8 cellular contexts compared by ENCODE assay signal in genomic region chr2:207143474-207144190, GRCh38. TPM values are rescaled to one million over a fixed set of nuclear protein-coding genes. Genes with fewer than 3 reads are reported as not detected.
DNase-seq lines count a peak whose midpoint lies in the region; ATAC-seq and TF ChIP-seq lines count a peak whose summit lies in the region.

No MANE protein-coding gene starts in this region.

- ATAC-seq in GM21447 (IDR thresholded peaks at IDR 0.05; ENCODE audit: unreplicated experiment), result peak; percentile 63
- ATAC-seq in effector memory CD8-positive, alpha-beta T cell (replicated peaks), result peak; percentile 69

- peak overlapping the region; percentile 47 for H2AFZ ChIP-seq in MM.1S (ENCODE audit: low read length)

- H3K9me3 Mint-ChIP-seq in effector memory CD8-positive, alpha-beta T cell, result no peaks in the 10 kb centered on the region

- H3K9me2 ChIP-seq in MM.1S (replicated peaks; ENCODE audit: insufficient read depth, low read length), result no peaks in the 10 kb centered on the region

- CTCF ChIA-PET in AG04450 (lab: Charles Lee), result interaction anchor here (2.1 kb wide), 1 partner anchor 330 kb away, joined by 11 read pairs; no protein-coding TSS in a partner anchor

- H3K27ac ChIP-seq in AG04450 (ENCODE audit: low read depth, low read length), result peak overlapping the region; percentile 25
- H3K27ac ChIP-seq in MM.1S (ENCODE audit: low read length), result peak overlapping the region; percentile 94
- peak overlapping the region; percentile 73 to 79 for H3K27ac ChIP-seq in mucosa of rectum (ENCODE audit: low read depth in 2 of 2, low read length in 2 of 2)
- peak overlapping the region; percentile 96 for H3K27ac ChIP-seq in subcutaneous abdominal adipose tissue (ENCODE audit: low read depth, low read length)
- H3K27ac ChIP-seq in SJCRH30, result no peak overlapping the region

- H3K27me3 ChIP-seq in AG04450 (ENCODE audit: control insufficient read depth, insufficient read depth, low read length) (no peaks in the 10 kb centered on the region), MM.1S (replicated peaks; ENCODE audit: insufficient read depth, low read length) (no peaks in the 10 kb centered on the region), mucosa of rectum (ENCODE audit: control insufficient read depth in 2 of 2, insufficient read depth in 2 of 2, low read length in 2 of 2) (no peaks in the 10 kb centered on the region), subcutaneous abdominal adipose tissue (ENCODE audit: control insufficient read depth in 5 of 5, insufficient read depth in 4 of 5, low read length in 5 of 5) (no peaks in the 10 kb centered on the region), SJCRH30 (no peaks in the 10 kb centered on the region)

- H3K27me3 Mint-ChIP-seq in effector memory CD8-positive, alpha-beta T cell, result peaks cover 0 to 4% of the 10 kb centered on the region in 2 donors

- H3K4me1 ChIP-seq in MM.1S (ENCODE audit: low read length), result peaks cover 46% of the 10 kb centered on the region
- peaks cover 3 to 5% of the 10 kb centered on the region in 2 donors for H3K4me1 ChIP-seq in mucosa of rectum (ENCODE audit: control insufficient read depth in 2 of 2, insufficient read depth in 2 of 2, low read length in 2 of 2)
- peaks cover 20 to 79% (median 70%) of the 10 kb centered on the region in 5 donors for H3K4me1 ChIP-seq in subcutaneous abdominal adipose tissue (ENCODE audit: control insufficient read depth in 5 of 5, insufficient read depth in 5 of 5, low read length in 5 of 5)
- H3K4me1 ChIP-seq in SJCRH30, result peaks cover 5% of the 10 kb centered on the region

- H3K9me3 ChIP-seq in AG04450 (ENCODE audit: control insufficient read depth, insufficient read depth, low read length), result no peaks in the 10 kb centered on the region
- H3K9me3 ChIP-seq in MM.1S (replicated peaks; ENCODE audit: insufficient read depth, low read length), result no peaks in the 10 kb centered on the region
- H3K9me3 ChIP-seq in mucosa of rectum (ENCODE audit: control insufficient read depth in 2 of 2, low read length in 2 of 2), result no peaks in the 10 kb centered on the region
- H3K9me3 ChIP-seq in subcutaneous abdominal adipose tissue (ENCODE audit: control insufficient read depth in 5 of 5, low read length in 5 of 5), result no peaks in the 10 kb centered on the region
- H3K9me3 ChIP-seq in SJCRH30 (replicated peaks), result no peaks in the 10 kb centered on the region

- H4K20me1 ChIP-seq in MM.1S (ENCODE audit: insufficient read depth, low read length), result no peaks in the 10 kb centered on the region

- H3K4me3 ChIP-seq in AG04450 (ENCODE audit: low read depth, low read length), result no peak overlapping the region
- H3K4me3 ChIP-seq in MM.1S (ENCODE audit: low read length), result peak overlapping the region; percentile 48
- H3K4me3 ChIP-seq in mucosa of rectum (ENCODE audit: low read length in 2 of 2), result peak overlapping the region; percentile 8 to 26
- H3K4me3 ChIP-seq in subcutaneous abdominal adipose tissue (ENCODE audit: low read depth in 1 of 5, low read length in 5 of 5), result peak overlapping the region in 4 of 5 donors; percentile 39 to 50 (median 48)
- H3K4me3 ChIP-seq in SJCRH30, result no peak overlapping the region

- peak overlapping the region; percentile 80 for H3K9ac ChIP-seq in MM.1S (ENCODE audit: low read length)
- H3K9ac ChIP-seq in mucosa of rectum (ENCODE audit: low read depth in 1 of 2, low read length in 2 of 2), result peak overlapping the region; percentile 1 to 35
- peak overlapping the region; percentile 3 to 57 (median 28) for H3K9ac ChIP-seq in subcutaneous abdominal adipose tissue (ENCODE audit: low read length in 5 of 5)

- peaks cover 3% of the 10 kb centered on the region for H3K36me3 Mint-ChIP-seq in effector memory CD8-positive, alpha-beta T cell (ENCODE audit: insufficient read depth)

- H3K79me2 ChIP-seq in MM.1S (ENCODE audit: low read length), result peaks cover 17% of the 10 kb centered on the region

- H3K36me3 ChIP-seq in MM.1S (replicated peaks; ENCODE audit: insufficient read depth, low read length), result no peaks in the 10 kb centered on the region
- no peaks in the 10 kb centered on the region for H3K36me3 ChIP-seq in mucosa of rectum (ENCODE audit: control insufficient read depth in 2 of 2, insufficient read depth in 2 of 2, low read length in 2 of 2)
- H3K36me3 ChIP-seq in subcutaneous abdominal adipose tissue (ENCODE audit: control insufficient read depth in 5 of 5, insufficient read depth in 5 of 5, low read length in 5 of 5), result peaks cover 0 to 3% (median 2%) of the 10 kb centered on the region in 5 donors
- H3K36me3 ChIP-seq in SJCRH30, result no peaks in the 10 kb centered on the region

- H3K4me2 ChIP-seq in MM.1S (ENCODE audit: low read depth, low read length), result peak overlapping the region; percentile 78

- DNase-seq in AG04450 (ENCODE audit: low read depth, low spot score), result no peak
- peak; percentile 89 for DNase-seq in MM.1S
- DNase-seq in activated CD4-positive, alpha-beta T cell treated with anti-CD3 and anti-CD28 coated beads for 4 hours, result peak; percentile 31 to 44
- DNase-seq in effector memory CD8-positive, alpha-beta T cell, result no peak
- DNase-seq in SJCRH30, result no peak

- POLR2A ChIA-PET in AG04450 (lab: Yijun Ruan, JAX), result no interaction called here

- TF ChIP-seq CTCF in AG04450 (IDR thresholded peaks at IDR 0.05; ENCODE audit: low read depth, low read length) (no peak), MM.1S (IDR thresholded peaks at IDR 0.05; ENCODE audit: low read length) (no peak)

- H3K27ac Mint-ChIP-seq in effector memory CD8-positive, alpha-beta T cell, result peak overlapping the region in 1 of 2 donors; percentile 87

- peaks cover 5 to 18% of the 10 kb centered on the region in 2 donors for H3K4me1 Mint-ChIP-seq in effector memory CD8-positive, alpha-beta T cell (ENCODE audit: low read depth in 2 of 2)

- peak overlapping the region in 1 of 2 donors; percentile 46 for H3K4me3 Mint-ChIP-seq in effector memory CD8-positive, alpha-beta T cell

- H3F3A ChIP-seq in MM.1S (ENCODE audit: insufficient read depth, low read length), result peaks cover 39% of the 10 kb centered on the region

RNA-seq across cellular contexts. Expression of gene KLF7, which starts 22.1 kb away (rescaled TPM):
- 22.1 and 22.4 TPM in 2 replicates for polyA plus RNA-seq in AG04450 (2011; rRNA removed)
- 74.8 and 110 TPM in 2 replicates for polyA minus RNA-seq in AG04450 (2011; rRNA and poly(A)+ RNA removed)
- total RNA-seq in SJCRH30 (2014; rRNA removed; shearing (Covaris generic)), result 6.0 and 6.7 TPM in 2 replicates

Comparison
In these comparisons a context has a peak if more than half of its experiments do, and no peak if none do; other contexts are left out.
1. DNase-seq: peak in MM.1S (single experiment) and activated CD4-positive, alpha-beta T cell treated with anti-CD3 and anti-CD28 coated beads for 4 hours (2 of 2); none in AG04450 (single experiment), effector memory CD8-positive, alpha-beta T cell (0 of 3) and SJCRH30 (0 of 2).
2. H3K4me3 ChIP-seq: peak in MM.1S (single experiment), mucosa of rectum (2 of 2) and subcutaneous abdominal adipose tissue (4 of 5); none in AG04450 (single experiment) and SJCRH30 (single experiment).
3. H3K9ac ChIP-seq: peak in every context shown above with its lines; median percentile 80 in MM.1S; 28 in subcutaneous abdominal adipose tissue; 18 in mucosa of rectum.